Comparison of ENCODE assay signal across 16 cellular contexts in genomic region chr6:130906736-130907381, GRCh38.
DNase-seq lines count a peak whose midpoint lies in the region; ATAC-seq and TF ChIP-seq lines count a peak whose summit lies in the region.
"Had no signal": no experiment of that assay in that cellular context is flagged by ENCODE, and none has a peak within 500 bp of the region (broad histone marks: within the 10 kb centered on the region; RNA-seq: fewer than 3 reads in every experiment).

No MANE protein-coding gene starts in this region.

- H4K8ac ChIP-seq in IMR-90 (ENCODE audit: low read depth in 2 of 2, low read length in 2 of 2) = no peak overlapping the region

- no peaks in the 10 kb centered on the region for H3K27me3 Mint-ChIP-seq in activated naive CD4-positive, alpha-beta T cell treated with anti-CD3 and anti-CD28 coated beads for 36 hours (ENCODE audit: low read depth)
- H3K27me3 Mint-ChIP-seq in activated CD8-positive, alpha-beta T cell treated with anti-CD3 and anti-CD28 coated beads for 36 hours = no peaks in the 10 kb centered on the region
- H3K27me3 Mint-ChIP-seq in natural killer cell (ENCODE audit: low read depth in 2 of 2) = peaks cover 0 to 2% of the 10 kb centered on the region in 2 donors
- H3K27me3 Mint-ChIP-seq: memory B cell had no signal

- no peaks in the 10 kb centered on the region for H3K36me3 Mint-ChIP-seq in activated naive CD4-positive, alpha-beta T cell treated with anti-CD3 and anti-CD28 coated beads for 36 hours (ENCODE audit: low read depth)
- peaks cover 4% of the 10 kb centered on the region for H3K36me3 Mint-ChIP-seq in activated CD8-positive, alpha-beta T cell treated with anti-CD3 and anti-CD28 coated beads for 36 hours (ENCODE audit: low read depth)
- no peaks in the 10 kb centered on the region for H3K36me3 Mint-ChIP-seq in natural killer cell

- no peak overlapping the region for H3K27ac Mint-ChIP-seq in activated naive CD4-positive, alpha-beta T cell treated with anti-CD3 and anti-CD28 coated beads for 36 hours
- no peak overlapping the region for H3K27ac Mint-ChIP-seq in activated CD8-positive, alpha-beta T cell treated with anti-CD3 and anti-CD28 coated beads for 36 hours
- H3K27ac Mint-ChIP-seq in natural killer cell = no peak overlapping the region
- H3K27ac Mint-ChIP-seq: memory B cell had no signal

- dilution Hi-C loops in IMR-90 (cut with HindIII; ENCODE audit: low sequenced_read_pairs, unreplicated experiment) = no loop called here

- BruUV-seq in IMR-90 (replicated peaks; lab: Mats Ljungman, UMichigan) = no TSS peak

- no peak for TF ChIP-seq POLR2A in IMR-90 (IDR thresholded peaks at IDR 0.05; ENCODE audit: low read depth, low read length)

- H3K18ac ChIP-seq in IMR-90 (ENCODE audit: low read depth, low read length) = peak overlapping the region; percentile 42; the same call in 1 of the 2 replicates

- H2BK120ac ChIP-seq in IMR-90 (ENCODE audit: low read depth, low read length) = no peak overlapping the region

- H3K4me1 Mint-ChIP-seq in activated naive CD4-positive, alpha-beta T cell treated with anti-CD3 and anti-CD28 coated beads for 36 hours (ENCODE audit: low read depth) = no peaks in the 10 kb centered on the region
- no peaks in the 10 kb centered on the region for H3K4me1 Mint-ChIP-seq in activated CD8-positive, alpha-beta T cell treated with anti-CD3 and anti-CD28 coated beads for 36 hours (ENCODE audit: low read depth)
- no peaks in the 10 kb centered on the region for H3K4me1 Mint-ChIP-seq in natural killer cell

- in situ Hi-C loops in IMR-90 (cut with MboI; ENCODE audit: low sequenced_read_pairs) = no loop called here

- peaks cover 14% of the 10 kb centered on the region; the same call in 1 of the 2 replicates for H4K20me1 ChIP-seq in IMR-90 (ENCODE audit: insufficient read depth, low read length)
- H4K20me1 ChIP-seq: BLaER1 had no signal

- no peak overlapping the region for H3K14ac ChIP-seq in IMR-90 (replicated peaks; ENCODE audit: low read depth, low read length)

- WGBS in IMR-90 (ENCODE audit: extremely low coverage in 2 of 2, insufficient read length in 1 of 2), 2 experiments = no CpG with 5 or more reads among the region's 2 CpGs

- H3K27ac ChIP-seq in IMR-90 (ENCODE audit: insufficient read depth, low read length) = peak overlapping the region; percentile 41; the same call in 1 of the 2 replicates
- H3K27ac ChIP-seq: adrenal gland, BLaER1 had no signal

- CTCF ChIA-PET in IMR-90 (lab: Yijun Ruan, JAX) = no interaction called here
- CTCF ChIA-PET in activated naive CD4-positive, alpha-beta T cell treated with anti-CD3 and anti-CD28 coated beads for 36 hours (lab: Charles Lee) = interaction anchor here (0.6 to 1.2 kb wide), 4 partner anchors 11 to 36 kb away, joined by 3 to 4 read pairs (median 3); no protein-coding TSS in a partner anchor
- CTCF ChIA-PET in activated CD8-positive, alpha-beta T cell treated with anti-CD3 and anti-CD28 coated beads for 36 hours (lab: Charles Lee) = interaction anchor here (0.7 to 1.2 kb wide), 4 partner anchors 9 to 210 kb away, joined by 3 to 4 read pairs (median 4); no protein-coding TSS in a partner anchor

- H3K4me3 Mint-ChIP-seq in activated naive CD4-positive, alpha-beta T cell treated with anti-CD3 and anti-CD28 coated beads for 36 hours = no peak overlapping the region
- H3K4me3 Mint-ChIP-seq in activated CD8-positive, alpha-beta T cell treated with anti-CD3 and anti-CD28 coated beads for 36 hours = no peak overlapping the region
- no peak overlapping the region for H3K4me3 Mint-ChIP-seq in natural killer cell
- H3K4me3 Mint-ChIP-seq: memory B cell had no signal

- intact Hi-C loops in IMR-90 (cut with micrococcal nuclease) (loop anchor here (5.0 kb wide), 1 partner anchor 60 kb away; no protein-coding TSS in a partner anchor), natural killer cell (cut with micrococcal nuclease) (no loop called here)
- intact Hi-C loops in activated naive CD4-positive, alpha-beta T cell treated with anti-CD3 and anti-CD28 coated beads for 36 hours (cut with micrococcal nuclease) = no loop called here
- intact Hi-C loops in activated CD8-positive, alpha-beta T cell treated with anti-CD3 and anti-CD28 coated beads for 36 hours (cut with micrococcal nuclease) = no loop called here

- DNase-seq in EH (ENCODE audit: low read depth) (peak; percentile 62), IMR-90 (peak; percentile 88), choroid plexus epithelial cell (ENCODE audit: low read depth) (peak; percentile 69), omental fat pad (ENCODE audit: low spot score) (no peak), NCI-H2081 treated with DMSO at 0.1 percent for 48 hours (lab: John Stamatoyannopoulos, UW) (no peak), natural killer cell (no peak)
- DNase-seq in activated naive CD4-positive, alpha-beta T cell treated with anti-CD3 and anti-CD28 coated beads for 36 hours = no peak
- no peak for DNase-seq in activated CD8-positive, alpha-beta T cell treated with anti-CD3 and anti-CD28 coated beads for 36 hours
- DNase-seq: activated CD4-positive, CD25-positive, alpha-beta regulatory T cell; adrenal gland; DND-41; Karpas-422; NCI-H2029; NK-92 treated with Interleukin-12 subunit alpha and Interleukin-12 subunit beta, amount 100 ng/mL, for 24 hours had no signal

- H3K9me1 ChIP-seq in IMR-90 (ENCODE audit: insufficient read depth, low read length) = no peaks in the 10 kb centered on the region

- peak; percentile 90 for ATAC-seq in IMR-90 (ENCODE audit: low read depth)
- peak; percentile 32 for ATAC-seq in omental fat pad (ENCODE audit: low FRiP score)
- ATAC-seq in activated CD8-positive, alpha-beta T cell treated with anti-CD3 and anti-CD28 coated beads for 36 hours = no peak
- no peak for ATAC-seq in natural killer cell

- H3K23ac ChIP-seq in IMR-90 (ENCODE audit: low read depth, low read length) = no peak overlapping the region

- no peak overlapping the region for H4K91ac ChIP-seq in IMR-90 (ENCODE audit: insufficient read depth, low read depth, low read length)

- no peak overlapping the region for H2BK15ac ChIP-seq in IMR-90 (ENCODE audit: low read depth, low read length)

- no peak overlapping the region for H3K9ac ChIP-seq in IMR-90 (ENCODE audit: low read depth, low read length)
- H3K9ac ChIP-seq: BLaER1 had no signal

- H3K4ac ChIP-seq in IMR-90 (ENCODE audit: low read depth, low read length) = no peak overlapping the region

- peaks cover 15 to 43% of the 10 kb centered on the region in 2 experiments for H3K79me1 ChIP-seq in IMR-90 (ENCODE audit: low read depth in 1 of 2, low read length in 2 of 2)

- peaks cover 3% of the 10 kb centered on the region for H3K36me3 ChIP-seq in IMR-90 (ENCODE audit: control insufficient read depth, insufficient read depth, low read length)
- H3K36me3 ChIP-seq: adrenal gland had no signal

- H3K4me1 ChIP-seq in IMR-90 (ENCODE audit: control insufficient read depth, insufficient read depth, low read length) = peaks cover 13% of the 10 kb centered on the region
- H3K4me1 ChIP-seq: adrenal gland, BLaER1 had no signal

- no peak overlapping the region for H3K4me3 ChIP-seq in IMR-90 (ENCODE audit: insufficient read depth, low read depth, low read length)
- H3K4me3 ChIP-seq in choroid plexus epithelial cell (ENCODE audit: low read depth, low read length) = no peak overlapping the region
- H3K4me3 ChIP-seq: adrenal gland, BLaER1 had no signal

- no peak overlapping the region for H2AK5ac ChIP-seq in IMR-90 (ENCODE audit: low read depth, low read length)

- H2AK9ac ChIP-seq in IMR-90 (replicated peaks; ENCODE audit: low read depth, low read length, poor library complexity) = no peak overlapping the region

- no peak overlapping the region for H4K5ac ChIP-seq in IMR-90 (ENCODE audit: low read depth, low read length)

- H3K56ac ChIP-seq in IMR-90 (ENCODE audit: extremely low read depth, insufficient read depth, low read length) = no peak overlapping the region

- peak overlapping the region; percentile 58 for H3K4me2 ChIP-seq in IMR-90 (ENCODE audit: low read depth, low read length)
- H3K4me2 ChIP-seq: BLaER1 had no signal

- TF ChIP-seq CTCF in IMR-90 (conservative IDR thresholded peaks at IDR 0.05; ENCODE audit: low read depth, low read length) (no peak), choroid plexus epithelial cell (conservative IDR thresholded peaks at IDR 0.05; ENCODE audit: low read depth, low read length) (no peak), omental fat pad (IDR thresholded peaks at IDR 0.05) (no peak), natural killer cell (IDR thresholded peaks at IDR 0.05) (no peak)
- no peak for TF ChIP-seq CTCF in activated CD8-positive, alpha-beta T cell treated with anti-CD3 and anti-CD28 coated beads for 36 hours (IDR thresholded peaks at IDR 0.05)

- peak overlapping the region; percentile 43 for H2BK5ac ChIP-seq in IMR-90 (ENCODE audit: low read depth, low read length, poor library complexity, severe bottlenecking)

- no peaks in the 10 kb centered on the region for H3K9me3 ChIP-seq in IMR-90 (ENCODE audit: control insufficient read depth, insufficient read depth, low read length)
- H3K9me3 ChIP-seq: adrenal gland had no signal

- H3K27me3 ChIP-seq in IMR-90 (ENCODE audit: control insufficient read depth, insufficient read depth, low read length) = no peaks in the 10 kb centered on the region
- H3K27me3 ChIP-seq: adrenal gland, BLaER1 had no signal

- peaks cover 2% of the 10 kb centered on the region for H3K9me3 Mint-ChIP-seq in activated naive CD4-positive, alpha-beta T cell treated with anti-CD3 and anti-CD28 coated beads for 36 hours
- no peaks in the 10 kb centered on the region for H3K9me3 Mint-ChIP-seq in activated CD8-positive, alpha-beta T cell treated with anti-CD3 and anti-CD28 coated beads for 36 hours
- no peaks in the 10 kb centered on the region for H3K9me3 Mint-ChIP-seq in natural killer cell

- POLR2A ChIA-PET in IMR-90 (lab: Charles Lee; ENCODE audit: unreplicated experiment) = no interaction called here
- POLR2A ChIA-PET in activated CD8-positive, alpha-beta T cell treated with anti-CD3 and anti-CD28 coated beads for 36 hours (lab: Charles Lee) = no interaction called here

- no peak for TF ChIP-seq RAD21 in IMR-90 (IDR thresholded peaks at IDR 0.05; ENCODE audit: low read length)

- no peak overlapping the region for H2AFZ ChIP-seq in IMR-90 (replicated peaks; ENCODE audit: low read length, poor library complexity)

- H2BK20ac ChIP-seq in IMR-90 (ENCODE audit: low read depth, low read length) = no peak overlapping the region

TF ChIP-seq in IMR-90, 13 proteins besides CTCF, POLR2A, EP300 and RAD21 (continues in another document):
- no peak for TF ChIP-seq ELK1 (IDR thresholded peaks at IDR 0.05; ENCODE audit: borderline replicate concordance, low read depth, low read length)
- no peak for TF ChIP-seq NFE2L2 (IDR thresholded peaks at IDR 0.05; ENCODE audit: low read depth, low read length)
- no peak for TF ChIP-seq CHD1 (IDR thresholded peaks at IDR 0.05; ENCODE audit: low read depth, low read length)

Comparison
In these comparisons a context has a peak if more than half of its experiments do, and no peak if none do; other contexts are left out.
1. DNase-seq: peak in EH (single experiment), IMR-90 (single experiment) and choroid plexus epithelial cell (single experiment); none in omental fat pad (single experiment), NCI-H2081 treated with DMSO at 0.1 percent for 48 hours (single experiment), activated naive CD4-positive, alpha-beta T cell treated with anti-CD3 and anti-CD28 coated beads for 36 hours (single experiment), activated CD8-positive, alpha-beta T cell treated with anti-CD3 and anti-CD28 coated beads for 36 hours (single experiment) and natural killer cell (single experiment).
2. ATAC-seq: peak in IMR-90 (single experiment) and omental fat pad (single experiment); none in activated CD8-positive, alpha-beta T cell treated with anti-CD3 and anti-CD28 coated beads for 36 hours (single experiment) and natural killer cell (0 of 3).